Comparison of ENCODE assay signal across 10 cellular contexts in genomic region chr3:73547427-73548036, GRCh38.
DNase-seq lines count a peak whose midpoint lies in the region; ATAC-seq lines count a peak whose summit lies in the region.
"Had no signal": no experiment of that assay in that cellular context is flagged by ENCODE, and none has a peak within 500 bp of the region (broad histone marks: within the 10 kb centered on the region; RNA-seq: fewer than 3 reads in every experiment).

No MANE protein-coding gene starts in this region.

- H3K4me3 ChIP-seq in muscle layer of duodenum (ENCODE audit: low read depth in 1 of 2, low read length in 2 of 2): peak overlapping the region; percentile 6 to 31
- H3K4me3 ChIP-seq: A549 had no signal

- ATAC-seq in GM21737 (IDR thresholded peaks at IDR 0.05; ENCODE audit: unreplicated experiment) (no peak), GM18498 (IDR thresholded peaks at IDR 0.05; ENCODE audit: unreplicated experiment) (no peak), GM21367 (IDR thresholded peaks at IDR 0.05; ENCODE audit: unreplicated experiment) (no peak)
- ATAC-seq: A549 had no signal

- no peaks in the 10 kb centered on the region for H3K27me3 ChIP-seq in muscle layer of duodenum (ENCODE audit: low read depth, low read length)

- peak overlapping the region; percentile 72 for H3K27ac ChIP-seq in epithelial cell of prostate
- H3K27ac ChIP-seq in muscle layer of duodenum (ENCODE audit: low read length): peak overlapping the region; percentile 85
- H3K27ac ChIP-seq: A549 had no signal

- H3K4me1 ChIP-seq in muscle layer of duodenum (ENCODE audit: control insufficient read depth in 1 of 2, insufficient read depth in 2 of 2, low read length in 2 of 2): peaks cover 40 to 48% of the 10 kb centered on the region in 2 donors
- H3K4me1 ChIP-seq: A549 had no signal

- H3K9me3 ChIP-seq in muscle layer of duodenum (ENCODE audit: control insufficient read depth in 1 of 2, low read length in 2 of 2): no peaks in the 10 kb centered on the region
- H3K9me3 ChIP-seq: A549 had no signal

- no peaks in the 10 kb centered on the region for H3K36me3 ChIP-seq in muscle layer of duodenum (ENCODE audit: control insufficient read depth in 1 of 2, insufficient read depth in 2 of 2, low read length in 2 of 2)

- DNase-seq in NCI-H510A treated with DMSO at 0.1 percent for 48 hours (lab: John Stamatoyannopoulos, UW) (peak; percentile 13), NCI-H510A (lab: John Stamatoyannopoulos, UW) (no peak), epithelial cell of prostate (ENCODE audit: low read depth, low spot score) (no peak), NCI-H1048 (lab: John Stamatoyannopoulos, UW) (no peak)
- DNase-seq: SHP77 had no signal
